Comparison of ENCODE assay signal across 8 cellular contexts in the genomic region with DNA sequence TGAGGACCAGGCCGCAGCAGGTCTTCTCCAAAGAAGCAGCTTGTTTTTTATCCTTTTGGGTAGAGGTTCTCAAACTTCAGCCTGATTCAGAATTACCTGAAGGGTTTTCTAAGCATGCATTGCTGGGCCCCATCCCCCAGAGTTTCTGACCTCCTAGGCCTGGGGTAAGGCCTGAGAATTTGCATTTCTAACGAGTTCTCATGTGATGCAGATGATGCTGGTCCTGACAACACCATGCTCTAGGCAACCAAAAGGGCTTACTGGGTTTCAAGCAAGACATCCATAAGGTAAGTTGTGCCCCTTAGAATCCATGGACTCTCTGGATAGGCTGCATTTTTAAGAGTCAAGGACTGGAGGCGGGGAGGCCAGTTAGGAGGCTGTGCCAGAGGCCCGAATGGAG.
"Had no signal": no experiment of that assay in that cellular context is flagged by ENCODE, and none has a peak within 500 bp of the region (broad histone marks: within the 10 kb centered on the region; RNA-seq: fewer than 3 reads in every experiment).

No MANE protein-coding gene starts in this region.

- H3K9me3 Mint-ChIP-seq: HFFc6 had no signal

- H3K36me3 ChIP-seq: HAP-1 had no signal

- H2AFZ ChIP-seq: GM23248 had no signal

- ATAC-seq: HCT116, HepG2, K562 had no signal

- DNase-seq: GM23248, HFFc6, KG1 had no signal

- H3K4me3 Mint-ChIP-seq: HFFc6 had no signal

- H3K27ac ChIP-seq: GM23248, HL-60 had no signal

- H3K9ac ChIP-seq: GM23248 had no signal

- H3K4me1 ChIP-seq: HAP-1 had no signal

- H3K27ac Mint-ChIP-seq: HFFc6 had no signal

- H3K9me3 ChIP-seq: HAP-1 had no signal

- H3K4me3 ChIP-seq: GM23248, HAP-1, K562 had no signal
